1 cellular context compared by ENCODE assay signal in the genomic region with DNA sequence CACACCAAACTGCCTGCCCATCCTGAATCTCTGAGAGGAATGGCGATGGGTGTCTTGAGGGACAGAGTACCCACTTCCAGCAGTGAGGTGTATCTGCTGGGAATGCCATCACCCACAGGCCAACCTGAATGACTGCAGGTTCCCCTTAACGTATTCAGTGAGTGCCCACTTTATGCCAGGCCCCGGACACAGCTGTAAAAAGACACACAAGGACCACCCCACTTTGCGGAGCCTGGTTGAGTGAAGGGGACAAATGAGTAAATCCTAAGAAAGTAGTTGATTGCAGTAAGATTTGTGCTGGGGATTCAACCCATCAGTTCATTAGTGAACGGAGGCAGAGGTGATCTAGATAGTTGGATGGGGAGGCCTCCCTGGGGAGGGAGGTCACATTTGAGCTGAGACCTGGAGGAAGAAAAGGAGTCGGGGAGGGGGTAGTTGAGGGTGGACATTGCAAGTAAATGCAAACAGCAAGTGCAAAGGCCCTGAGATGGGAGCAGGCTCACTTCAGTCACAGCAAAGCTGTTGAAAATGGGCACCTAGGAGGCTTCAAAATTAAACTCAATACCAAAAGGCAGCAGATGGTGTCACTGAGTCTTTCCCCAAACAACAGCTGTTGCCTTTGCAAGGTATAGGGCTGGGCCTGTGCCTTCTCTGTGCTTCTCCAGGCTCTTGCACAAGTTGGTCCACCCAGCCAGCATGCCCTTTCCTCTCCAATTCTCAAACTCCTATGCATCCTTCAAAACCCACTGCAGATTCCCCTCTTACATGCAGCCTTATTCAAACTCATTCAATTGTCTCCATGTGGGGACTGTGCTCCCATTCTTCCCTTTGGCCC.
A peak's percentile ranks its signal among the peaks of the same experiment; 100 is the strongest.
TF ChIP-seq lines count a peak whose summit lies in the region.

No MANE protein-coding gene starts in this region.

TF ChIP-seq in HepG2, 621 proteins besides CTCF, POLR2A, EP300 and RAD21 (continues in another document):
- TF ChIP-seq ZNF34 (CRISPR knock-in tag; IDR thresholded peaks at IDR 0.05; ENCODE audit: borderline replicate concordance) (no peak), ZC3H13 (CRISPR knock-in tag; IDR thresholded peaks at IDR 0.05) (peak; percentile 100), PAX8 (CRISPR knock-in tag; IDR thresholded peaks at IDR 0.05; ENCODE audit: borderline replicate concordance) (no peak), TERF1 (CRISPR knock-in tag; IDR thresholded peaks at IDR 0.05) (no peak), WIZ (CRISPR knock-in tag; IDR thresholded peaks at IDR 0.05) (no peak), ATF5 (CRISPR knock-in tag; IDR thresholded peaks at IDR 0.05; ENCODE audit: low read depth) (no peak), ZNF746 (CRISPR knock-in tag; IDR thresholded peaks at IDR 0.05) (no peak), ZNF235 (CRISPR knock-in tag; IDR thresholded peaks at IDR 0.05; ENCODE audit: borderline replicate concordance) (no peak), CEBPG (CRISPR knock-in tag; IDR thresholded peaks at IDR 0.05) (no peak), RORA (CRISPR knock-in tag; IDR thresholded peaks at IDR 0.05) (no peak), ZNF274 (CRISPR knock-in tag; IDR thresholded peaks at IDR 0.05) (0 out of 2 replicates have a peak, but pooled peaks have one; percentile 22), NCOR1 (IDR thresholded peaks at IDR 0.05; ENCODE audit: borderline replicate concordance, low read length) (no peak), POLR2AphosphoS2 (IDR thresholded peaks at IDR 0.05; ENCODE audit: low read depth, low read length) (no peak), KLF11 (CRISPR knock-in tag; IDR thresholded peaks at IDR 0.05) (no peak), GATAD1 (CRISPR knock-in tag; IDR thresholded peaks at IDR 0.05) (peak; percentile 37; the same call in 1 of the 2 replicates), NFIC (IDR thresholded peaks at IDR 0.05; ENCODE audit: low read length) (peak; percentile 66), KDM5B (CRISPR knock-in tag; IDR thresholded peaks at IDR 0.05; ENCODE audit: borderline replicate concordance) (no peak), ZFP62 (CRISPR knock-in tag; IDR thresholded peaks at IDR 0.05) (no peak), ZNF660 (CRISPR knock-in tag; IDR thresholded peaks at IDR 0.05; ENCODE audit: borderline replicate concordance, low read depth) (no peak), MTA3 (CRISPR knock-in tag; IDR thresholded peaks at IDR 0.05) (no peak), JARID2 (CRISPR knock-in tag; IDR thresholded peaks at IDR 0.05; ENCODE audit: insufficient replicate concordance) (no peak), ZNF775 (CRISPR knock-in tag; IDR thresholded peaks at IDR 0.05; ENCODE audit: borderline replicate concordance) (no peak), ZNF776 (CRISPR knock-in tag; IDR thresholded peaks at IDR 0.05) (0 out of 2 replicates have a peak, but pooled peaks have one; percentile 37), ZNF335 (CRISPR knock-in tag; IDR thresholded peaks at IDR 0.05) (peak; percentile 27; the same call in 1 of the 2 replicates), ZNF710 (CRISPR knock-in tag; IDR thresholded peaks at IDR 0.05; ENCODE audit: borderline replicate concordance) (no peak), GATAD2A (CRISPR knock-in tag; IDR thresholded peaks at IDR 0.05) (0 out of 2 replicates have a peak, but pooled peaks have one; percentile 15), HOXA9 (CRISPR knock-in tag; IDR thresholded peaks at IDR 0.05; ENCODE audit: borderline replicate concordance) (no peak)
- TF ChIP-seq, protein P1, sequence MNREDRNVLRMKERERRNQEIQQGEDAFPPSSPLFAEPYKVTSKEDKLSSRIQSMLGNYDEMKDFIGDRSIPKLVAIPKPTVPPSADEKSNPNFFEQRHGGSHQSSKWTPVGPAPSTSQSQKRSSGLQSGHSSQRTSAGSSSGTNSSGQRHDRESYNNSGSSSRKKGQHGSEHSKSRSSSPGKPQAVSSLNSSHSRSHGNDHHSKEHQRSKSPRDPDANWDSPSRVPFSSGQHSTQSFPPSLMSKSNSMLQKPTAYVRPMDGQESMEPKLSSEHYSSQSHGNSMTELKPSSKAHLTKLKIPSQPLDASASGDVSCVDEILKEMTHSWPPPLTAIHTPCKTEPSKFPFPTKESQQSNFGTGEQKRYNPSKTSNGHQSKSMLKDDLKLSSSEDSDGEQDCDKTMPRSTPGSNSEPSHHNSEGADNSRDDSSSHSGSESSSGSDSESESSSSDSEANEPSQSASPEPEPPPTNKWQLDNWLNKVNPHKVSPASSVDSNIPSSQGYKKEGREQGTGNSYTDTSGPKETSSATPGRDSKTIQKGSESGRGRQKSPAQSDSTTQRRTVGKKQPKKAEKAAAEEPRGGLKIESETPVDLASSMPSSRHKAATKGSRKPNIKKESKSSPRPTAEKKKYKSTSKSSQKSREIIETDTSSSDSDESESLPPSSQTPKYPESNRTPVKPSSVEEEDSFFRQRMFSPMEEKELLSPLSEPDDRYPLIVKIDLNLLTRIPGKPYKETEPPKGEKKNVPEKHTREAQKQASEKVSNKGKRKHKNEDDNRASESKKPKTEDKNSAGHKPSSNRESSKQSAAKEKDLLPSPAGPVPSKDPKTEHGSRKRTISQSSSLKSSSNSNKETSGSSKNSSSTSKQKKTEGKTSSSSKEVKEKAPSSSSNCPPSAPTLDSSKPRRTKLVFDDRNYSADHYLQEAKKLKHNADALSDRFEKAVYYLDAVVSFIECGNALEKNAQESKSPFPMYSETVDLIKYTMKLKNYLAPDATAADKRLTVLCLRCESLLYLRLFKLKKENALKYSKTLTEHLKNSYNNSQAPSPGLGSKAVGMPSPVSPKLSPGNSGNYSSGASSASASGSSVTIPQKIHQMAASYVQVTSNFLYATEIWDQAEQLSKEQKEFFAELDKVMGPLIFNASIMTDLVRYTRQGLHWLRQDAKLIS (CRISPR knock-in tag; IDR thresholded peaks at IDR 0.05): no peak
- TF ChIP-seq, protein P2, sequence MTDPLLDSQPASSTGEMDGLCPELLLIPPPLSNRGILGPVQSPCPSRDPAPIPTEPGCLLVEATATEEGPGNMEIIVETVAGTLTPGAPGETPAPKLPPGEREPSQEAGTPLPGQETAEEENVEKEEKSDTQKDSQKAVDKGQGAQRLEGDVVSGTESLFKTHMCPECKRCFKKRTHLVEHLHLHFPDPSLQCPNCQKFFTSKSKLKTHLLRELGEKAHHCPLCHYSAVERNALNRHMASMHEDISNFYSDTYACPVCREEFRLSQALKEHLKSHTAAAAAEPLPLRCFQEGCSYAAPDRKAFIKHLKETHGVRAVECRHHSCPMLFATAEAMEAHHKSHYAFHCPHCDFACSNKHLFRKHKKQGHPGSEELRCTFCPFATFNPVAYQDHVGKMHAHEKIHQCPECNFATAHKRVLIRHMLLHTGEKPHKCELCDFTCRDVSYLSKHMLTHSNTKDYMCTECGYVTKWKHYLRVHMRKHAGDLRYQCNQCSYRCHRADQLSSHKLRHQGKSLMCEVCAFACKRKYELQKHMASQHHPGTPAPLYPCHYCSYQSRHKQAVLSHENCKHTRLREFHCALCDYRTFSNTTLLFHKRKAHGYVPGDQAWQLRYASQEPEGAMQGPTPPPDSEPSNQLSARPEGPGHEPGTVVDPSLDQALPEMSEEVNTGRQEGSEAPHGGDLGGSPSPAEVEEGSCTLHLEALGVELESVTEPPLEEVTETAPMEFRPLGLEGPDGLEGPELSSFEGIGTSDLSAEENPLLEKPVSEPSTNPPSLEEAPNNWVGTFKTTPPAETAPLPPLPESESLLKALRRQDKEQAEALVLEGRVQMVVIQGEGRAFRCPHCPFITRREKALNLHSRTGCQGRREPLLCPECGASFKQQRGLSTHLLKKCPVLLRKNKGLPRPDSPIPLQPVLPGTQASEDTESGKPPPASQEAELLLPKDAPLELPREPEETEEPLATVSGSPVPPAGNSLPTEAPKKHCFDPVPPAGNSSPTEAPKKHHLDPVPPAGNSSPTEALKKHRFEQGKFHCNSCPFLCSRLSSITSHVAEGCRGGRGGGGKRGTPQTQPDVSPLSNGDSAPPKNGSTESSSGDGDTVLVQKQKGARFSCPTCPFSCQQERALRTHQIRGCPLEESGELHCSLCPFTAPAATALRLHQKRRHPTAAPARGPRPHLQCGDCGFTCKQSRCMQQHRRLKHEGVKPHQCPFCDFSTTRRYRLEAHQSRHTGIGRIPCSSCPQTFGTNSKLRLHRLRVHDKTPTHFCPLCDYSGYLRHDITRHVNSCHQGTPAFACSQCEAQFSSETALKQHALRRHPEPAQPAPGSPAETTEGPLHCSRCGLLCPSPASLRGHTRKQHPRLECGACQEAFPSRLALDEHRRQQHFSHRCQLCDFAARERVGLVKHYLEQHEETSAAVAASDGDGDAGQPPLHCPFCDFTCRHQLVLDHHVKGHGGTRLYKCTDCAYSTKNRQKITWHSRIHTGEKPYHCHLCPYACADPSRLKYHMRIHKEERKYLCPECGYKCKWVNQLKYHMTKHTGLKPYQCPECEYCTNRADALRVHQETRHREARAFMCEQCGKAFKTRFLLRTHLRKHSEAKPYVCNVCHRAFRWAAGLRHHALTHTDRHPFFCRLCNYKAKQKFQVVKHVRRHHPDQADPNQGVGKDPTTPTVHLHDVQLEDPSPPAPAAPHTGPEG (CRISPR knock-in tag; IDR thresholded peaks at IDR 0.05): no peak
- TF ChIP-seq, protein P3, sequence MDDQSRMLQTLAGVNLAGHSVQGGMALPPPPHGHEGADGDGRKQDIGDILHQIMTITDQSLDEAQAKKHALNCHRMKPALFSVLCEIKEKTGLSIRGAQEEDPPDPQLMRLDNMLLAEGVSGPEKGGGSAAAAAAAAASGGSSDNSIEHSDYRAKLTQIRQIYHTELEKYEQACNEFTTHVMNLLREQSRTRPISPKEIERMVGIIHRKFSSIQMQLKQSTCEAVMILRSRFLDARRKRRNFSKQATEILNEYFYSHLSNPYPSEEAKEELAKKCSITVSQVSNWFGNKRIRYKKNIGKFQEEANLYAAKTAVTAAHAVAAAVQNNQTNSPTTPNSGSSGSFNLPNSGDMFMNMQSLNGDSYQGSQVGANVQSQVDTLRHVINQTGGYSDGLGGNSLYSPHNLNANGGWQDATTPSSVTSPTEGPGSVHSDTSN (CRISPR knock-in tag; IDR thresholded peaks at IDR 0.05; ENCODE audit: borderline replicate concordance): no peak
- TF ChIP-seq, protein P4, sequence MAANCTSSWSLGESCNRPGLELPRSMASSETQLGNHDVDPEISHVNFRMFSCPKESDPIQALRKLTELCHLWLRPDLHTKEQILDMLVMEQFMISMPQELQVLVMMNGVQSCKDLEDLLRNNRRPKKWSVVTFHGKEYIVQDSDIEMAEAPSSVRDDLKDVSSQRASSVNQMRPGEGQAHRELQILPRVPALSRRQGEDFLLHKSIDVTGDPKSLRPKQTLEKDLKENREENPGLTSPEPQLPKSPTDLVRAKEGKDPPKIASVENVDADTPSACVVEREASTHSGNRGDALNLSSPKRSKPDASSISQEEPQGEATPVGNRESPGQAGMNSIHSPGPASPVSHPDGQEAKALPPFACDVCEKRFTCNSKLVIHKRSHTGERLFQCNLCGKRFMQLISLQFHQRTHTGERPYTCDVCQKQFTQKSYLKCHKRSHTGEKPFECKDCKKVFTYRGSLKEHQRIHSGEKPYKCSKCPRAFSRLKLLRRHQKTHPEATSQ (CRISPR knock-in tag; IDR thresholded peaks at IDR 0.05; ENCODE audit: borderline replicate concordance): no peak
